In genomic region chr20:31699801-31700728, GRCh38 we compare ENCODE assay signal across 8 cellular contexts. TPM values are rescaled to one million over a fixed set of nuclear protein-coding genes. Genes with fewer than 3 reads are reported as not detected.
DNase-seq lines count a peak whose midpoint lies in the region; ATAC-seq, FAIRE-seq and TF ChIP-seq lines count a peak whose summit lies in the region.

No MANE protein-coding gene starts in this region.

- no peak for TF ChIP-seq POLR2A in endothelial cell of umbilical vein (IDR thresholded peaks at IDR 0.05; ENCODE audit: low read depth, low read length)

- no peaks in the 10 kb centered on the region for H3K9me1 ChIP-seq in endothelial cell of umbilical vein (replicated peaks; ENCODE audit: control insufficient read depth, extremely low read depth, insufficient read depth, low read length)

- no peak for TF ChIP-seq CTCF in CD8-positive, alpha-beta T cell (IDR thresholded peaks at IDR 0.05)
- no peak for TF ChIP-seq CTCF in RWPE2 (IDR thresholded peaks at IDR 0.05; ENCODE audit: poor library complexity, severe bottlenecking)
- no peak for TF ChIP-seq CTCF in endothelial cell of umbilical vein (IDR thresholded peaks at IDR 0.05; ENCODE audit: extremely low read depth in 1 of 2, insufficient read depth in 1 of 2, low read depth in 1 of 2, low read length in 2 of 2)

- H3K27me3 ChIP-seq in CD8-positive, alpha-beta T cell (ENCODE audit: insufficient read depth, low read length), result no peaks in the 10 kb centered on the region
- H3K27me3 ChIP-seq in RWPE2 (ENCODE audit: insufficient read depth, poor library complexity, severe bottlenecking) (no peaks in the 10 kb centered on the region), endothelial cell of umbilical vein (ENCODE audit: control insufficient read depth in 2 of 2, insufficient read depth in 2 of 2, low read length in 2 of 2) (no peaks in the 10 kb centered on the region), rectal smooth muscle tissue (ENCODE audit: control insufficient read depth, insufficient read depth, low read length) (no peaks in the 10 kb centered on the region)

- CTCF ChIA-PET in CD8-positive, alpha-beta T cell (lab: Charles Lee), result interaction anchor here (0.7 to 1.7 kb wide), 9 partner anchors 10 to 88 kb away, joined by 3 to 7 read pairs (median 5); no protein-coding TSS in a partner anchor
- CTCF ChIA-PET in endothelial cell of umbilical vein (lab: Charles Lee), result interaction anchor here (1.0 to 4.6 kb wide), 9 partner anchors 12 to 87 kb away, joined by 3 to 47 read pairs (median 7); partner anchors contain the start of gene BCL2L1

- no peaks in the 10 kb centered on the region for H3K9me3 ChIP-seq in CD8-positive, alpha-beta T cell (ENCODE audit: low read length)
- no peaks in the 10 kb centered on the region for H3K9me3 ChIP-seq in RWPE2 (ENCODE audit: severe bottlenecking)
- H3K9me3 ChIP-seq in endothelial cell of umbilical vein (replicated peaks; ENCODE audit: control insufficient read depth, insufficient read depth, low read length), result no peaks in the 10 kb centered on the region

- intact Hi-C loops in CD8-positive, alpha-beta T cell (cut with DNase I, micrococcal nuclease), result loop anchor here in 1 of 2 experiments (2.0 kb wide), 1 partner anchor 17 kb away; no protein-coding TSS in a partner anchor
- intact Hi-C loops in endothelial cell of umbilical vein (cut with micrococcal nuclease), result loop anchor here (1.0 kb wide), 4 partner anchors 12 to 38 kb away; no protein-coding TSS in a partner anchor

- H3K27ac ChIP-seq in CD8-positive, alpha-beta T cell (ENCODE audit: low read depth, low read length), result no peak overlapping the region
- H3K27ac ChIP-seq in RWPE2 (ENCODE audit: poor library complexity, severe bottlenecking) (peak overlapping the region; percentile 99), endothelial cell of umbilical vein (ENCODE audit: insufficient read depth, low read depth, low read length) (peak overlapping the region; percentile 86), rectal smooth muscle tissue (ENCODE audit: low read depth, low read length) (peak overlapping the region; percentile 19)

- H3K36me3 Mint-ChIP-seq in CD8-positive, alpha-beta T cell, result peaks cover 46% of the 10 kb centered on the region

- peaks cover 81% of the 10 kb centered on the region for H3K79me2 ChIP-seq in endothelial cell of umbilical vein (ENCODE audit: control insufficient read depth, insufficient read depth, low read length)

- H3K36me3 ChIP-seq in CD8-positive, alpha-beta T cell (ENCODE audit: insufficient read depth, low read length), result peaks cover 7% of the 10 kb centered on the region
- H3K36me3 ChIP-seq in RWPE2 (ENCODE audit: low read depth) (peaks cover 97% of the 10 kb centered on the region), endothelial cell of umbilical vein (ENCODE audit: control insufficient read depth in 2 of 2, extremely low read depth in 1 of 2, insufficient read depth in 2 of 2, low read length in 2 of 2) (no peaks in the 10 kb centered on the region), rectal smooth muscle tissue (ENCODE audit: control insufficient read depth, insufficient read depth, low read length) (peaks cover 3% of the 10 kb centered on the region)

- no peak overlapping the region for H3K4me3 Mint-ChIP-seq in CD8-positive, alpha-beta T cell

- no peaks in the 10 kb centered on the region for H4K20me1 ChIP-seq in endothelial cell of umbilical vein (replicated peaks; ENCODE audit: control insufficient read depth, extremely low read depth, insufficient read depth, low read length)

- ATAC-seq in CD8-positive, alpha-beta T cell, result no peak
- ATAC-seq in RWPE2 (ENCODE audit: low read depth), result no peak
- no peak for ATAC-seq in HG03045 (IDR thresholded peaks at IDR 0.05; ENCODE audit: unreplicated experiment)
- ATAC-seq in HG02884 (IDR thresholded peaks at IDR 0.05; ENCODE audit: unreplicated experiment), result no peak

- H3K9ac ChIP-seq in endothelial cell of umbilical vein (replicated peaks; ENCODE audit: extremely low read depth, insufficient read depth, low read length) (peak overlapping the region; percentile 49), rectal smooth muscle tissue (ENCODE audit: low read length) (no peak overlapping the region)

- no peak overlapping the region for H3K4me3 ChIP-seq in CD8-positive, alpha-beta T cell (ENCODE audit: low read depth, low read length)
- H3K4me3 ChIP-seq in RWPE2 (ENCODE audit: severe bottlenecking) (no peak overlapping the region), endothelial cell of umbilical vein (replicated peaks in 1 of 3; ENCODE audit: insufficient read depth in 1 of 3, low read depth in 1 of 3, low read length in 3 of 3) (no peak overlapping the region), rectal smooth muscle tissue (ENCODE audit: low read length) (no peak overlapping the region)

- peak overlapping the region; percentile 18 for H3K4me2 ChIP-seq in endothelial cell of umbilical vein (ENCODE audit: insufficient read depth, low read length)

- H3K9me3 Mint-ChIP-seq in CD8-positive, alpha-beta T cell, result no peaks in the 10 kb centered on the region

- peak overlapping the region; percentile 23 for H3K27ac Mint-ChIP-seq in CD8-positive, alpha-beta T cell

- POLR2A ChIA-PET in CD8-positive, alpha-beta T cell (lab: Charles Lee), result interaction anchor here (1.9 kb wide), 1 partner anchor 24 kb away, joined by 5 read pairs; no protein-coding TSS in a partner anchor
- POLR2A ChIA-PET in endothelial cell of umbilical vein (lab: Charles Lee), result interaction anchor here (0.9 to 1.5 kb wide), 4 partner anchors 13 to 37 kb away, joined by 3 to 11 read pairs (median 4); partner anchors contain the start of gene BCL2L1

- H3K4me1 Mint-ChIP-seq in CD8-positive, alpha-beta T cell (ENCODE audit: low read depth), result peaks cover 44% of the 10 kb centered on the region

- no peak for DNase-seq in CD8-positive, alpha-beta T cell
- no peak for DNase-seq in RWPE2 (ENCODE audit: low spot score)
- DNase-seq in endothelial cell of umbilical vein (ENCODE audit: low read depth, low spot score), result no peak
- DNase-seq in DMS 273 (lab: John Stamatoyannopoulos, UW; ENCODE audit: unreplicated experiment), result no peak
- DNase-seq in NCI-H2196 treated with DMSO at 0.1 percent for 48 hours (lab: John Stamatoyannopoulos, UW; ENCODE audit: unreplicated experiment), result no peak

- dilution Hi-C loops in endothelial cell of umbilical vein (cut with MboI; ENCODE audit: extremely low pct_ligation_motif_present, low sequenced_read_pairs), result no loop called here

- BruUV-seq in endothelial cell of umbilical vein (replicated peaks; lab: Mats Ljungman, UMichigan), result no TSS peak

- H3K4me1 ChIP-seq in CD8-positive, alpha-beta T cell (ENCODE audit: insufficient read depth, low read length), result peaks cover 14% of the 10 kb centered on the region
- H3K4me1 ChIP-seq in RWPE2 (ENCODE audit: insufficient read depth, poor library complexity, severe bottlenecking) (peaks cover 78% of the 10 kb centered on the region), endothelial cell of umbilical vein (ENCODE audit: control insufficient read depth, extremely low read depth, insufficient read depth, low read length) (peaks cover 55% of the 10 kb centered on the region), rectal smooth muscle tissue (ENCODE audit: control insufficient read depth, insufficient read depth, low read length) (no peaks in the 10 kb centered on the region)

- FAIRE-seq in endothelial cell of umbilical vein (lab: Jason Lieb, UNC), result peak; percentile 21

- H2AFZ ChIP-seq in endothelial cell of umbilical vein (ENCODE audit: low read depth, low read length), result no peak overlapping the region

- H3K27me3 Mint-ChIP-seq in CD8-positive, alpha-beta T cell (ENCODE audit: low read depth), result no peaks in the 10 kb centered on the region

TF ChIP-seq in endothelial cell of umbilical vein, 7 proteins besides CTCF, POLR2A, EP300 and RAD21:
- TF ChIP-seq JUN (IDR thresholded peaks at IDR 0.05; ENCODE audit: borderline replicate concordance, insufficient read depth, insufficient read length, low read depth) (no peak), MYC (IDR thresholded peaks at IDR 0.05; ENCODE audit: low read depth, low read length) (no peak), FOS (IDR thresholded peaks at IDR 0.05; ENCODE audit: borderline replicate concordance, insufficient read depth, low read length) (no peak), GATA2 (IDR thresholded peaks at IDR 0.05; ENCODE audit: insufficient read depth, insufficient read length, low read depth, low read length) (no peak), EZH2 (IDR thresholded peaks at IDR 0.05; ENCODE audit: borderline replicate concordance, low read depth, low read length, severe bottlenecking) (no peak), POLR2AphosphoS5 (IDR thresholded peaks at IDR 0.05; ENCODE audit: insufficient read depth, low read depth, low read length) (no peak)
- TF ChIP-seq, protein P1, sequence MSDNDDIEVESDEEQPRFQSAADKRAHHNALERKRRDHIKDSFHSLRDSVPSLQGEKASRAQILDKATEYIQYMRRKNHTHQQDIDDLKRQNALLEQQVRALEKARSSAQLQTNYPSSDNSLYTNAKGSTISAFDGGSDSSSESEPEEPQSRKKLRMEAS (IDR thresholded peaks at IDR 0.05; ENCODE audit: insufficient read depth, insufficient read length), result no peak

RNA-seq across cellular contexts. Expression of gene BCL2L1, which starts 22.6 kb away (rescaled TPM):
- 1 to 10 TPM; 9.5 to 9.7 TPM for total RNA-seq in CD8-positive, alpha-beta T cell
- total RNA-seq in endothelial cell of umbilical vein, result 101 and 105 TPM in 2 replicates
- polyA plus RNA-seq in endothelial cell of umbilical vein, result 78.0 and 81.3 TPM in 2 replicates
- polyA plus RNA-seq in endothelial cell of umbilical vein (2011; cell fraction: cytosol; rRNA removed), result 78.4 and 83.9 TPM in 2 replicates
- 42.9 and 43.5 TPM in 2 replicates for polyA plus RNA-seq in endothelial cell of umbilical vein (2011; cell fraction: nucleus; rRNA removed)
- 74.2 and 97.0 TPM in 2 replicates for polyA plus RNA-seq in endothelial cell of umbilical vein (2012)
- 72.0 and 73.5 TPM in 2 replicates for polyA minus RNA-seq in endothelial cell of umbilical vein
- 22.6 TPM for polyA minus RNA-seq in endothelial cell of umbilical vein (2011; cell fraction: cytosol; rRNA and poly(A)+ RNA removed)
- 27.9 and 30.0 TPM in 2 replicates for polyA minus RNA-seq in endothelial cell of umbilical vein (2011; cell fraction: nucleus; rRNA and poly(A)+ RNA removed)

RNA-seq across cellular contexts. Expression of gene TPX2, which starts 39.0 kb away (rescaled TPM):
- total RNA-seq in CD8-positive, alpha-beta T cell, result under 1 TPM; 0.62 to 0.75 TPM
- total RNA-seq in endothelial cell of umbilical vein, result 112 and 114 TPM in 2 replicates
- polyA plus RNA-seq in endothelial cell of umbilical vein, result 18.1 and 24.8 TPM in 2 replicates
- polyA plus RNA-seq in endothelial cell of umbilical vein (2011; cell fraction: cytosol; rRNA removed), result 39.5 and 43.6 TPM in 2 replicates
- 41.7 and 54.4 TPM in 2 replicates for polyA plus RNA-seq in endothelial cell of umbilical vein (2011; cell fraction: nucleus; rRNA removed)
- 50.0 and 107 TPM in 2 replicates for polyA plus RNA-seq in endothelial cell of umbilical vein (2012)
- 27.3 and 29.8 TPM in 2 replicates for polyA minus RNA-seq in endothelial cell of umbilical vein
- 70.3 TPM for polyA minus RNA-seq in endothelial cell of umbilical vein (2011; cell fraction: cytosol; rRNA and poly(A)+ RNA removed)
- polyA minus RNA-seq in endothelial cell of umbilical vein (2011; cell fraction: nucleus; rRNA and poly(A)+ RNA removed), result 22.2 and 35.1 TPM in 2 replicates

Comparison
In these comparisons a context has a peak if more than half of its experiments do, and no peak if none do; other contexts are left out.
1. RNA of gene TPX2, which starts 39.0 kb away (total RNA-seq): 112 to 114 TPM in endothelial cell of umbilical vein; 0.62 to 0.75 TPM in CD8-positive, alpha-beta T cell; every median in the first group is over 10 times any median in the second.